Comparison of ENCODE assay signal across 10 cellular contexts in genomic region chr12:15599266-15600037, GRCh38.
DNase-seq lines count a peak whose midpoint lies in the region; ATAC-seq and TF ChIP-seq lines count a peak whose summit lies in the region.
"Had no signal": no experiment of that assay in that cellular context is flagged by ENCODE, and none has a peak within 500 bp of the region (broad histone marks: within the 10 kb centered on the region; RNA-seq: fewer than 3 reads in every experiment).

No MANE protein-coding gene starts in this region.

- H3K9me2 ChIP-seq in PC-3 (replicated peaks; ENCODE audit: low read length) (no peaks in the 10 kb centered on the region), OCI-LY7 (ENCODE audit: insufficient read depth, low read length) (no peaks in the 10 kb centered on the region)

- H3K9me3 ChIP-seq in PC-3 (ENCODE audit: low read length), result no peaks in the 10 kb centered on the region
- no peaks in the 10 kb centered on the region for H3K9me3 ChIP-seq in OCI-LY7 (ENCODE audit: low read length)
- H3K9me3 ChIP-seq: adrenal gland had no signal

- POLR2A ChIA-PET in PC-3 (lab: Charles Lee; ENCODE audit: unreplicated experiment), result no interaction called here
- POLR2A ChIA-PET in OCI-LY7 (lab: Charles Lee), result interaction anchor here (0.7 kb wide), 1 partner anchor 9 kb away, joined by 4 read pairs; no protein-coding TSS in a partner anchor

- intact Hi-C loops in PC-3 (cut with micrococcal nuclease) (loop anchor here (2.0 kb wide), 1 partner anchor 29 kb away; no protein-coding TSS in a partner anchor), OCI-LY7 (cut with micrococcal nuclease; ENCODE audit: unreplicated experiment) (no loop called here)

- DNase-seq in GM04503 (ENCODE audit: low read depth) (peak; percentile 37), PC-3 (peak; percentile 81), fibroblast of pulmonary artery (ENCODE audit: low read depth) (peak; percentile 97), pulmonary artery endothelial cell (ENCODE audit: low read depth, low spot score) (peak; percentile 63), OCI-LY7 (ENCODE audit: low spot score) (no peak)
- DNase-seq: immature natural killer cell had no signal

- H3K79me2 ChIP-seq in PC-3 (ENCODE audit: low read length) (no peaks in the 10 kb centered on the region), OCI-LY7 (ENCODE audit: insufficient read depth, low read depth, low read length) (no peaks in the 10 kb centered on the region)

- H3F3A ChIP-seq in PC-3 (ENCODE audit: low read length, unreplicated experiment), result peaks cover 8% of the 10 kb centered on the region

- CTCF ChIA-PET in PC-3 (lab: Charles Lee), result interaction anchor here (0.6 to 1.0 kb wide), 2 partner anchors 9 to 325 kb away, joined by 3 read pairs; no protein-coding TSS in a partner anchor
- CTCF ChIA-PET in OCI-LY7 (lab: Charles Lee; ENCODE audit: unreplicated experiment), result no interaction called here

- ATAC-seq in PC-3, result peak; percentile 52
- ATAC-seq in GM21723 (IDR thresholded peaks at IDR 0.05; ENCODE audit: unreplicated experiment), result no peak
- no peak for ATAC-seq in GM18502 (IDR thresholded peaks at IDR 0.05; ENCODE audit: poor library complexity, unreplicated experiment)
- no peak for ATAC-seq in GM21528 (IDR thresholded peaks at IDR 0.05; ENCODE audit: low FRiP score, unreplicated experiment)

- H2AFZ ChIP-seq in PC-3 (ENCODE audit: low read length), result no peak overlapping the region
- H2AFZ ChIP-seq in OCI-LY7 (ENCODE audit: low read length), result no peak overlapping the region

- H3K27me3 ChIP-seq in PC-3 (ENCODE audit: low read length), result no peaks in the 10 kb centered on the region
- H3K27me3 ChIP-seq: adrenal gland had no signal

- peak overlapping the region; percentile 85 for H3K9ac ChIP-seq in PC-3 (ENCODE audit: low read length)

- H4K20me1 ChIP-seq in PC-3 (ENCODE audit: low read length), result no peaks in the 10 kb centered on the region
- H4K20me1 ChIP-seq in OCI-LY7 (ENCODE audit: insufficient read depth, low read length), result no peaks in the 10 kb centered on the region

- TF ChIP-seq CTCF in PC-3 (conservative IDR thresholded peaks at IDR 0.05; ENCODE audit: low read depth, low read length), result no peak
- TF ChIP-seq CTCF in fibroblast of pulmonary artery (IDR thresholded peaks at IDR 0.05; ENCODE audit: low read length, missing control alignments), result no peak
- TF ChIP-seq CTCF in OCI-LY7 (conservative IDR thresholded peaks at IDR 0.05; ENCODE audit: low read length), result no peak

- peak overlapping the region; percentile 98 for H3K27ac ChIP-seq in PC-3 (ENCODE audit: low read length)
- no peak overlapping the region for H3K27ac ChIP-seq in OCI-LY7 (ENCODE audit: low read depth, low read length, poor library complexity, severe bottlenecking)

- BruUV-seq in PC-3 (replicated peaks; lab: Mats Ljungman, UMichigan) (no TSS peak), OCI-LY7 (replicated peaks; lab: Mats Ljungman, UMichigan) (no TSS peak)

- H3K4me3 ChIP-seq in PC-3 (ENCODE audit: low read length) (no peak overlapping the region), fibroblast of pulmonary artery (replicated peaks; ENCODE audit: low read depth, low read length) (no peak overlapping the region), OCI-LY7 (ENCODE audit: low read depth, low read length, poor library complexity, severe bottlenecking) (no peak overlapping the region)
- H3K4me3 ChIP-seq: adrenal gland had no signal

- H3K36me3 ChIP-seq in PC-3 (ENCODE audit: low read depth, low read length) (no peaks in the 10 kb centered on the region), OCI-LY7 (ENCODE audit: insufficient read depth, low read length) (no peaks in the 10 kb centered on the region)
- H3K36me3 ChIP-seq: adrenal gland had no signal

- H3K4me1 ChIP-seq in PC-3 (ENCODE audit: insufficient read depth, low read length) (peaks cover 42% of the 10 kb centered on the region), OCI-LY7 (ENCODE audit: insufficient read depth, low read length, poor library complexity, severe bottlenecking) (no peaks in the 10 kb centered on the region)
- H3K4me1 ChIP-seq: adrenal gland had no signal

- H3K4me2 ChIP-seq in PC-3 (ENCODE audit: low read length) (peak overlapping the region; percentile 72), OCI-LY7 (ENCODE audit: low read length) (no peak overlapping the region)
